ENCODE assay signal across 10 cellular contexts in genomic region chr11:35525501-35526175, GRCh38. TPM values are rescaled to one million over a fixed set of nuclear protein-coding genes. Genes with fewer than 3 reads are reported as not detected.
A peak's percentile ranks its signal among the peaks of the same experiment; 100 is the strongest.
DNase-seq lines count a peak whose midpoint lies in the region; ATAC-seq and TF ChIP-seq lines count a peak whose summit lies in the region.
"Had no signal": no experiment of that assay in that cellular context is flagged by ENCODE, and none has a peak within 500 bp of the region (broad histone marks: within the 10 kb centered on the region; RNA-seq: fewer than 3 reads in every experiment).

PAMR1 (minus strand) TSS chr11:35525616; CDS start chr11:35525585, 31 bp downstream.

- peak; percentile 20 to 47 for DNase-seq in NCI-H524 (lab: John Stamatoyannopoulos, UW)
- no peak for DNase-seq in NCI-H524 treated with DMSO at 0.1 percent for 48 hours (lab: John Stamatoyannopoulos, UW)
- DNase-seq in T1000 (lab: John Stamatoyannopoulos, UW), result peak; percentile 22
- peak; percentile 74 to 89 for DNase-seq in cardiac muscle cell (ENCODE audit: low read depth in 1 of 2, low spot score in 1 of 2)
- no peak for DNase-seq in NCI-H2029 (lab: John Stamatoyannopoulos, UW)
- DNase-seq in globus pallidus (ENCODE audit: low spot score), result no peak
- DNase-seq: CD4-positive, CD25-positive, alpha-beta regulatory T cell had no signal

- TF ChIP-seq CTCF in cardiac muscle cell (IDR thresholded peaks at IDR 0.05; ENCODE audit: low read depth, low read length), result no peak

- peak within 1 kb of the TSS; percentile 64 for H3K9ac ChIP-seq in rectal smooth muscle tissue (ENCODE audit: low read length)

- H3K4me1 ChIP-seq in cardiac muscle cell (ENCODE audit: low read depth) (no peaks in the 10 kb centered on the region), rectal smooth muscle tissue (ENCODE audit: control insufficient read depth, insufficient read depth, low read length) (peaks cover 5% of the 10 kb centered on the region)

- H3K4me3 ChIP-seq in cardiac muscle cell, result peak within 1 kb of the TSS; percentile 29
- H3K4me3 ChIP-seq in rectal smooth muscle tissue (ENCODE audit: low read length), result peak within 1 kb of the TSS; percentile 60

- H3K27me3 ChIP-seq in cardiac muscle cell (peaks cover 14% of the 10 kb centered on the region), rectal smooth muscle tissue (ENCODE audit: control insufficient read depth, insufficient read depth, low read length) (peaks cover 4% of the 10 kb centered on the region)

- H3K27ac ChIP-seq in cardiac muscle cell (no peak within 1 kb of the TSS), rectal smooth muscle tissue (ENCODE audit: low read depth, low read length) (peak within 1 kb of the TSS; percentile 81)
- H3K27ac ChIP-seq: neutrophil had no signal

- H3K36me3 ChIP-seq in cardiac muscle cell (no peaks in the 10 kb centered on the region), rectal smooth muscle tissue (ENCODE audit: control insufficient read depth, insufficient read depth, low read length) (no peaks in the 10 kb centered on the region)
- H3K36me3 ChIP-seq: neutrophil had no signal

- H3K9me3 ChIP-seq in cardiac muscle cell (ENCODE audit: low read depth), result no peaks in the 10 kb centered on the region
- H3K9me3 ChIP-seq: neutrophil had no signal

- ATAC-seq in GM19328 (IDR thresholded peaks at IDR 0.05; ENCODE audit: unreplicated experiment), result no peak

RNA-seq across cellular contexts. Expression of gene PAMR1, which starts in this region (rescaled TPM):
- 0.35 and 0.77 TPM in 2 replicates for total RNA-seq in cardiac muscle cell
- polyA plus RNA-seq in cardiac muscle cell, result 0.15 TPM in 1 of 2 replicates, not detected in the other
- total RNA-seq: CD4-positive, CD25-positive, alpha-beta regulatory T cell had no signal
- polyA plus RNA-seq: CD4-positive, CD25-positive, alpha-beta regulatory T cell had no signal

Comparison
In these comparisons a context has a peak if more than half of its experiments do, and no peak if none do; other contexts are left out.
1. DNase-seq: peak in NCI-H524 (2 of 2) and T1000 (single experiment); none in NCI-H524 treated with DMSO at 0.1 percent for 48 hours (single experiment), NCI-H2029 (single experiment) and globus pallidus (single experiment).
2. Peak in DNase-seq and H3K4me3 ChIP-seq in cardiac muscle cell; RNA of the gene not detected or under 1 TPM.